ENCODE assay signal across 10 cellular contexts in the genomic region with DNA sequence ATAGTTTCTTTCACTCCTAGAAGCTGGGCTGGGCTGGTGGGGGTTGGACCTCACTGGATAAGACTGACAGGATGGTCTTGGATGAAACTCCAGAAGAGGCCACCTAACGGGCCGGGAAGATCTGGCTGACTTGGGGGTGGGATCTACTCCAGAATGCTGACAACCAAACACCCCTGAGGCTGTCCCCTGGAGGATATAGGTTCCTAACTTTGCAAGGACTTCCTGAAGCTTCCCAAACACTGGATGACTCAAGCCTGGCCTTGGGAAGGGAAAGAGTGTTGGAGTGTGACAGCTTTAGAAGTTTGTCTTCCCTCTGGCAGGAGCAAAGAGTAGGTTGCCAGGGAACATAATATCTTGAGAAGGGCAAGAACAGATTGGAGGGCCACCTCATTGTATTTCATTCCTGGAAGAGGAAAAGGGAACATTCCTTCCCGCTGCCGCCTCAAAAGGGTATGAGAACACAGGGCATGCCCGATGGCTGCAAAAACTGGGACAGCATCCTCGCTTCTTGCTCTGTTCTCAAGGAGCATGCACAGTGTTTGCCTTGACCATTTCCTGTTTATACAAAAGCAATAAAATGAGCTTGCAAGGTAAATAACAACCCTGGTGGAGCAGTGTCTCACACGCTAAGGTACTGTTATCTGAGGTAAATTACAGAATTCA. TPM values are rescaled to one million over a fixed set of nuclear protein-coding genes. Genes with fewer than 3 reads are reported as not detected.
DNase-seq lines count a peak whose midpoint lies in the region; ATAC-seq and TF ChIP-seq lines count a peak whose summit lies in the region.
"Had no signal": no experiment of that assay in that cellular context is flagged by ENCODE, and none has a peak within 500 bp of the region (broad histone marks: within the 10 kb centered on the region; RNA-seq: fewer than 3 reads in every experiment).

No MANE protein-coding gene starts in this region.

- no peaks in the 10 kb centered on the region for H3K27me3 Mint-ChIP-seq in endothelial cell (ENCODE audit: unreplicated experiment)

- H3K27me3 ChIP-seq in Panc1 (ENCODE audit: control insufficient read depth, insufficient read depth, low read length) = no peaks in the 10 kb centered on the region
- H3K27me3 ChIP-seq: neutrophil had no signal

- H3K27ac ChIP-seq in Panc1 (ENCODE audit: low read length) = peak overlapping the region; percentile 96
- H3K27ac ChIP-seq in OCI-LY7 (ENCODE audit: low read depth, low read length, poor library complexity, severe bottlenecking) = no peak overlapping the region
- H3K27ac ChIP-seq: neutrophil had no signal

- H3K36me3 Mint-ChIP-seq in endothelial cell (ENCODE audit: low read depth, unreplicated experiment) = no peaks in the 10 kb centered on the region

- no peaks in the 10 kb centered on the region for H3K9me3 ChIP-seq in Panc1 (ENCODE audit: control insufficient read depth, insufficient read depth, low read depth, low read length)
- no peaks in the 10 kb centered on the region for H3K9me3 ChIP-seq in OCI-LY7 (ENCODE audit: low read length)
- H3K9me3 ChIP-seq: neutrophil had no signal

- no peaks in the 10 kb centered on the region for H3K9me2 ChIP-seq in OCI-LY7 (ENCODE audit: insufficient read depth, low read length)

- peak overlapping the region; percentile 86 for H3K27ac Mint-ChIP-seq in endothelial cell (ENCODE audit: unreplicated experiment)

- TF ChIP-seq CTCF in Panc1 (IDR thresholded peaks at IDR 0.05) (no peak), endothelial cell (IDR thresholded peaks at IDR 0.05; ENCODE audit: unreplicated experiment) (no peak), OCI-LY7 (conservative IDR thresholded peaks at IDR 0.05; ENCODE audit: low read length) (no peak)

- BruUV-seq in Panc1 (replicated peaks; lab: Mats Ljungman, UMichigan) = TSS peak; percentile 95
- no TSS peak for BruUV-seq in OCI-LY7 (replicated peaks; lab: Mats Ljungman, UMichigan)

- H3K9me3 Mint-ChIP-seq in endothelial cell (ENCODE audit: unreplicated experiment) = no peaks in the 10 kb centered on the region

- in situ Hi-C loops in ACHN (cut with HindIII; ENCODE audit: low pct_ligation_motif_present, low pct_unique_long_range_greater_than_20kb, low sequenced_read_pairs) = no loop called here
- in situ Hi-C loops in Panc1 (cut with HindIII; ENCODE audit: low pct_unique_long_range_greater_than_20kb, low sequenced_read_pairs) = no loop called here

- H3K79me2 ChIP-seq in OCI-LY7 (ENCODE audit: insufficient read depth, low read depth, low read length) = no peaks in the 10 kb centered on the region

- DNase-seq in ACHN (peak; percentile 41), Panc1 (ENCODE audit: low read depth, low spot score) (peak; percentile 85), endothelial cell (ENCODE audit: low spot score) (peak; percentile 24), mesenteric fat pad (ENCODE audit: low spot score) (peak; percentile 43), HuH-7.5 (ENCODE audit: low spot score) (no peak), OCI-LY7 (ENCODE audit: low spot score) (no peak), NCI-H345 treated with DMSO at 0.1 percent for 48 hours (lab: John Stamatoyannopoulos, UW; ENCODE audit: unreplicated experiment) (no peak)
- DNase-seq: NCI-H526 had no signal

- H3K4me3 ChIP-seq in Panc1 (ENCODE audit: low read depth in 2 of 2, low read length in 2 of 2) (peak overlapping the region; percentile 21 to 38; a peak in 3 of 4 replicates), OCI-LY7 (ENCODE audit: low read depth, low read length, poor library complexity, severe bottlenecking) (no peak overlapping the region)

- ATAC-seq in Panc1 (peak; percentile 94), GM21529 (IDR thresholded peaks at IDR 0.05; ENCODE audit: unreplicated experiment) (no peak)

- intact Hi-C loops in Panc1 (cut with micrococcal nuclease; ENCODE audit: unreplicated experiment) (no loop called here), OCI-LY7 (cut with micrococcal nuclease; ENCODE audit: unreplicated experiment) (no loop called here)

- CTCF ChIA-PET in Panc1 (lab: Charles Lee) = interaction anchor here (0.6 kb wide), 1 partner anchor 13 kb away, joined by 6 read pairs; no protein-coding TSS in a partner anchor
- CTCF ChIA-PET in OCI-LY7 (lab: Charles Lee; ENCODE audit: unreplicated experiment) = no interaction called here

- no peak overlapping the region for H3K4me2 ChIP-seq in OCI-LY7 (ENCODE audit: low read length)

- H3K4me1 ChIP-seq in Panc1 (ENCODE audit: control insufficient read depth, insufficient read depth, low read length) (peaks cover 50% of the 10 kb centered on the region), OCI-LY7 (ENCODE audit: insufficient read depth, low read length, poor library complexity, severe bottlenecking) (no peaks in the 10 kb centered on the region)

- peaks cover 12% of the 10 kb centered on the region for H3K4me1 Mint-ChIP-seq in endothelial cell (ENCODE audit: unreplicated experiment)

- no peaks in the 10 kb centered on the region for H4K20me1 ChIP-seq in OCI-LY7 (ENCODE audit: insufficient read depth, low read length)

- POLR2A ChIA-PET in Panc1 (lab: Charles Lee) (interaction anchor here (0.5 to 1.2 kb wide), 6 partner anchors 11 to 289 kb away, joined by 3 to 12 read pairs (median 3); no protein-coding TSS in a partner anchor), OCI-LY7 (lab: Charles Lee) (interaction anchor here (0.6 to 1.0 kb wide), 4 partner anchors 10 to 244 kb away, joined by 3 read pairs; no protein-coding TSS in a partner anchor)

- no peaks in the 10 kb centered on the region for H3K36me3 ChIP-seq in Panc1 (ENCODE audit: control insufficient read depth, insufficient read depth, low read length)
- H3K36me3 ChIP-seq in OCI-LY7 (ENCODE audit: insufficient read depth, low read length) = no peaks in the 10 kb centered on the region
- H3K36me3 ChIP-seq: neutrophil had no signal

- H3K4me3 Mint-ChIP-seq in endothelial cell (ENCODE audit: unreplicated experiment) = no peak overlapping the region

- H2AFZ ChIP-seq in OCI-LY7 (ENCODE audit: low read length) = no peak overlapping the region

RNA-seq across cellular contexts. Expression of gene CYB5B, which starts 6.8 kb away (rescaled TPM):
- total RNA-seq in Panc1 (2021; ENCODE audit: unreplicated experiment) = 326 TPM
- polyA plus RNA-seq in Panc1 (2012; ENCODE audit: insufficient read length) = 396 TPM
- 120 TPM for total RNA-seq in endothelial cell (ENCODE audit: unreplicated experiment)
- 62.5 TPM for total RNA-seq in mesenteric fat pad
- total RNA-seq in OCI-LY7 (2014; rRNA removed; shearing (Covaris generic)) = 64.9 and 83.0 TPM in 2 replicates
- 177 and 184 TPM in 2 replicates for total RNA-seq in OCI-LY7 (2022)

RNA-seq across cellular contexts. Expression of gene TERF2, which starts 31.9 kb away (rescaled TPM):
- total RNA-seq in Panc1 (2021; ENCODE audit: unreplicated experiment) = 27.9 TPM
- polyA plus RNA-seq in Panc1 (2012; ENCODE audit: insufficient read length) = 48.8 TPM
- 39.4 TPM for total RNA-seq in endothelial cell (ENCODE audit: unreplicated experiment)
- total RNA-seq in mesenteric fat pad = 30.6 TPM
- total RNA-seq in OCI-LY7 (2014; rRNA removed; shearing (Covaris generic)) = 18.8 and 19.8 TPM in 2 replicates
- total RNA-seq in OCI-LY7 (2022) = 63.9 and 81.0 TPM in 2 replicates

Comparison
In these comparisons a context has a peak if more than half of its experiments do, and no peak if none do; other contexts are left out.
1. DNase-seq: peak in ACHN (single experiment), Panc1 (single experiment), endothelial cell (single experiment) and mesenteric fat pad (single experiment); none in HuH-7.5 (single experiment), OCI-LY7 (single experiment) and NCI-H345 treated with DMSO at 0.1 percent for 48 hours (single experiment).